ENCODE assay signal across 11 cellular contexts in the genomic region with DNA sequence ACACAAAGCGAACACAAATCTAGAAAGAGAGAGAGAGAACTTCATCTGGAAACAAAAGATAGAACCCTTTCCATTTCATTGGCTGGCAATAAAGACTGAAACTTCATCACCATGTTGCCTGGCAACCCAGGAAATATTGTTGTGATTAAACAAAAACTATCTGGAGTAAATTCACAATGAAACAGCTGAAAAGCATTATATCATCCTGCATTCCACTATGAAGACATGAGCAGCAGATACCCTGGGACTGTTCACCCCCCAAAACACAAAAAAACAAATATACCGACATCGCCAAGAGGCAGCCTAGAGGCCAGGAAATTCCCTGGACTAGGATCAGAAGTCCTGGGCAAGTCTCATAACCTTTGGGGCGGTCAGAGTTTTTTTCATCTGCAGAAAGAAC.
DNase-seq lines count a peak whose midpoint lies in the region; ATAC-seq and TF ChIP-seq lines count a peak whose summit lies in the region.
"Had no signal": no experiment of that assay in that cellular context is flagged by ENCODE, and none has a peak within 500 bp of the region (broad histone marks: within the 10 kb centered on the region; RNA-seq: fewer than 3 reads in every experiment).

No MANE protein-coding gene starts in this region.

- H3K27me3 ChIP-seq in tibial nerve = no peaks in the 10 kb centered on the region

- peak overlapping the region; percentile 48 for H3K27ac Mint-ChIP-seq in activated CD4-positive, alpha-beta T cell treated with anti-CD3 and anti-CD28 coated beads, Interleukin-2, amount 10 ng/mL, durations not matched to agents 24 days and 14 days

- H3K4me1 ChIP-seq in tibial nerve = peaks cover 0 to 22% (median 3%) of the 10 kb centered on the region in 4 donors

- WGBS in tibial nerve, 2 donors = 14 to 19% methylated on average over 4 of the region's 4 CpGs

- TF ChIP-seq EP300 in tibial nerve (IDR thresholded peaks at IDR 0.05) = peak in 1 of 2 donors; percentile 75

- peaks cover 19% of the 10 kb centered on the region for H3K4me1 Mint-ChIP-seq in activated CD4-positive, alpha-beta T cell treated with anti-CD3 and anti-CD28 coated beads, Interleukin-2, amount 10 ng/mL, durations not matched to agents 24 days and 14 days

- peak in 1 of 5 experiments; percentile 6 for TF ChIP-seq CTCF in tibial nerve (IDR thresholded peaks at IDR 0.05)

- H3K4me3 ChIP-seq in tibial nerve = no peak overlapping the region
- H3K4me3 ChIP-seq: A549 had no signal

- no peak for TF ChIP-seq POLR2A in tibial nerve (IDR thresholded peaks at IDR 0.05)

- intact Hi-C loops in activated CD4-positive, alpha-beta T cell treated with anti-CD3 and anti-CD28 coated beads, Interleukin-2, amount 10 ng/mL, durations not matched to agents 24 days and 14 days (cut with micrococcal nuclease) = no loop called here

- H3K36me3 ChIP-seq in tibial nerve = no peaks in the 10 kb centered on the region

- H3K27me3 Mint-ChIP-seq in activated CD4-positive, alpha-beta T cell treated with anti-CD3 and anti-CD28 coated beads, Interleukin-2, amount 10 ng/mL, durations not matched to agents 24 days and 14 days = no peaks in the 10 kb centered on the region

- H3K36me3 Mint-ChIP-seq in activated CD4-positive, alpha-beta T cell treated with anti-CD3 and anti-CD28 coated beads, Interleukin-2, amount 10 ng/mL, durations not matched to agents 24 days and 14 days (ENCODE audit: low read depth) = no peaks in the 10 kb centered on the region

- H3K27ac ChIP-seq in tibial nerve = peak overlapping the region; percentile 6 to 91 (median 72)
- H3K27ac ChIP-seq: A549 had no signal

- H3K9me3 Mint-ChIP-seq in activated CD4-positive, alpha-beta T cell treated with anti-CD3 and anti-CD28 coated beads, Interleukin-2, amount 10 ng/mL, durations not matched to agents 24 days and 14 days = peaks cover 4% of the 10 kb centered on the region

- DNase-seq in activated CD4-positive, alpha-beta T cell treated with anti-CD3 and anti-CD28 coated beads, Interleukin-2, amount 10 ng/mL, durations not matched to agents 24 days and 14 days = no peak
- DNase-seq in activated CD4-positive, alpha-beta T cell treated with anti-CD3 and anti-CD28 coated beads for 4 hours = no peak
- DNase-seq in dermis microvascular lymphatic vessel endothelial cell (ENCODE audit: low read depth in 2 of 2) = peak; percentile 94 to 96
- DNase-seq in medulla oblongata (ENCODE audit: extremely low spot score) = peak; percentile 24
- DNase-seq in tibial nerve (ENCODE audit: low spot score in 2 of 2) = peak in 1 of 2 donors; percentile 43
- DNase-seq in HuH-7 (ENCODE audit: low spot score) = no peak
- no peak for DNase-seq in COR-L47 (lab: John Stamatoyannopoulos, UW)
- DNase-seq: activated CD4-positive, alpha-beta T cell treated with anti-CD3 and anti-CD28 coated beads for 48 hours; substantia nigra had no signal

- no peak for ATAC-seq in HG02870 (IDR thresholded peaks at IDR 0.05; ENCODE audit: unreplicated experiment)

- no peak overlapping the region for H3K4me3 Mint-ChIP-seq in activated CD4-positive, alpha-beta T cell treated with anti-CD3 and anti-CD28 coated beads, Interleukin-2, amount 10 ng/mL, durations not matched to agents 24 days and 14 days

- H3K9me3 ChIP-seq in tibial nerve = peaks cover 0 to 4% (median 0%) of the 10 kb centered on the region in 4 donors
- H3K9me3 ChIP-seq: A549 had no signal

Comparison
In these comparisons a context has a peak if more than half of its experiments do, and no peak if none do; other contexts are left out.
1. DNase-seq: peak in dermis microvascular lymphatic vessel endothelial cell (2 of 2) and medulla oblongata (single experiment); none in activated CD4-positive, alpha-beta T cell treated with anti-CD3 and anti-CD28 coated beads, Interleukin-2, amount 10 ng/mL, durations not matched to agents 24 days and 14 days (single experiment), activated CD4-positive, alpha-beta T cell treated with anti-CD3 and anti-CD28 coated beads for 4 hours (0 of 2), HuH-7 (single experiment) and COR-L47 (single experiment).